22 cellular contexts compared by ENCODE assay signal in genomic region chr16:84093120-84093878, GRCh38. TPM values are rescaled to one million over a fixed set of nuclear protein-coding genes. Genes with fewer than 3 reads are reported as not detected.
"Had no signal": no experiment of that assay in that cellular context is flagged by ENCODE, and none has a peak within 500 bp of the region (broad histone marks: within the 10 kb centered on the region; RNA-seq: fewer than 3 reads in every experiment).

No MANE protein-coding gene starts in this region.

- ATAC-seq: gastroesophageal sphincter, natural killer cell, pancreas, right cardiac atrium had no signal

- H3K27me3 ChIP-seq: esophagus squamous epithelium, gastroesophageal sphincter, neural progenitor cell, pancreas, stomach had no signal

- H3K4me2 ChIP-seq: neural progenitor cell had no signal

- H3K27ac ChIP-seq: esophagus squamous epithelium, gastroesophageal sphincter, neural progenitor cell, pancreas, stomach, thoracic aorta had no signal

- H3K4me3 ChIP-seq: esophagus squamous epithelium, gastroesophageal sphincter, neural progenitor cell, pancreas, stomach, thoracic aorta had no signal

- DNase-seq: esophagus squamous epithelium; foreskin fibroblast; immature natural killer cell; mammary epithelial cell; natural killer cell; nucleus accumbens; pancreas; right cardiac atrium; small intestine; stimulated activated CD4-positive, alpha-beta T cell treated with anti-CD3 and anti-CD28 coated beads, Interleukin-12 subunit alpha, Interleukin-12 subunit beta, amount 100 ng/mL, for 4 hours; stimulated activated naive CD4-positive, alpha-beta T cell; stomach; substantia nigra; trophoblast cell had no signal

- H3K9ac ChIP-seq: neural progenitor cell had no signal

- H3K4me1 ChIP-seq: gastroesophageal sphincter, neural progenitor cell had no signal

- H2AFZ ChIP-seq: neural progenitor cell had no signal

- H3K9me3 ChIP-seq: esophagus squamous epithelium, gastroesophageal sphincter, pancreas, stomach, thoracic aorta had no signal

RNA-seq across cellular contexts. Expression of gene SLC38A8, which starts 50.7 kb away (rescaled TPM):
- total RNA-seq: epithelial cell of proximal tubule, esophagus squamous epithelium, gastroesophageal sphincter, mammary epithelial cell, mesenteric fat pad, mononuclear cell, myocyte, natural killer cell, stomach, thoracic aorta, urinary bladder had no signal

RNA-seq across cellular contexts. Expression of gene DNAAF1, which starts 51.8 kb away (rescaled TPM):
- total RNA-seq: epithelial cell of proximal tubule, mesenteric fat pad, myocyte, thoracic aorta, urinary bladder had no signal
